In the genomic region with DNA sequence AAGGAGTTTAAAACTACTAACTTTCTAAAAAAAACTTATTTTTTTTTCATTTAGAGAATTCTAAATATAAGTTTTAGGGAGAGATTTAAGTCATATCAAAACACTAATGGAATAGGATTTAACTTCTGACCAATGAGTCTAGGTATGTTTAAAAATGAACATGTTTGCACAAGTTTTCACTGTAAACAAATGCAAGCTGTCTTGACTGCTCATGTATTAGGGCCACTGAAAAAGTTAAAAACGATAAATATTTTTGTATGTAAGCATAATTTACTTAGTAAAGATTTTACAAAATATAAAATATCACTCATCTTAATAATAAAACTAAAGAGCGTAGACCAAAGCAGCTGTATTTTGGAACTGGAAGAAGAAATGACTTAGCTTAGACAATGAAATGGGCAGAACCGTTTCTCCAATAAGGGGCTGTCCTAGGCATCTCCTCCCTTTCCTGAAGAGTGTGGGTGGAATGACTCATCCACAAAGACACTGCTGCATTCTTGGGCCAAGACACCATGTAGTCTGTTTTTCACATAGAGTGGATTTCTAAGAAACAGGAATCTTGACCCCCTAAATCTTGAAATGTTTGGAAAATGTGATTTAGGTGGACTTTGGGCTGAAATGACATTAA, we compare ENCODE assay signal across 9 cellular contexts.
DNase-seq lines count a peak whose midpoint lies in the region; ATAC-seq and TF ChIP-seq lines count a peak whose summit lies in the region.
"Had no signal": no experiment of that assay in that cellular context is flagged by ENCODE, and none has a peak within 500 bp of the region (broad histone marks: within the 10 kb centered on the region; RNA-seq: fewer than 3 reads in every experiment).

No MANE protein-coding gene starts in this region.

- H3K36me3 ChIP-seq in SJSA1 (no peaks in the 10 kb centered on the region), psoas muscle (ENCODE audit: insufficient read depth in 1 of 2, low read depth in 1 of 2) (no peaks in the 10 kb centered on the region)

- H3K4me3 ChIP-seq in SJSA1, result no peak overlapping the region
- no peak overlapping the region for H3K4me3 ChIP-seq in fibroblast of villous mesenchyme (ENCODE audit: low read depth, low read length)
- no peak overlapping the region for H3K4me3 ChIP-seq in psoas muscle

- WGBS in psoas muscle, 3 donors, result 51 to 67% (median 62%) methylated on average over 3 of the region's 3 CpGs

- H3K9me3 ChIP-seq in SJSA1 (replicated peaks), result no peaks in the 10 kb centered on the region
- H3K9me3 ChIP-seq in psoas muscle, result no peaks in the 10 kb centered on the region

- H3K4me1 ChIP-seq in SJSA1 (replicated peaks) (peaks cover 12% of the 10 kb centered on the region), psoas muscle (no peaks in the 10 kb centered on the region)

- DNase-seq in ELF-1 (ENCODE audit: low read depth, low spot score) (peak; percentile 11), SJSA1 (ENCODE audit: low read depth in 1 of 2, low spot score in 2 of 2) (peak; percentile 70 to 84), fibroblast of villous mesenchyme (ENCODE audit: low read depth) (peak; percentile 64), psoas muscle (no peak), erythroblast (lab: John Stamatoyannopoulos, UW) (no peak), SKM-1 treated with dmso at 0.1 percent for 144 hours (lab: John Stamatoyannopoulos, UW; ENCODE audit: unreplicated experiment) (no peak), GOT3 (lab: John Stamatoyannopoulos, UW) (no peak)

- H3K27me3 ChIP-seq in SJSA1 (replicated peaks) (no peaks in the 10 kb centered on the region), psoas muscle (ENCODE audit: insufficient read depth in 3 of 3, low read length in 2 of 3) (no peaks in the 10 kb centered on the region)

- TF ChIP-seq CTCF in fibroblast of villous mesenchyme (IDR thresholded peaks at IDR 0.05; ENCODE audit: insufficient read depth, low read depth, low read length) (no peak), psoas muscle (IDR thresholded peaks at IDR 0.05) (no peak)

- intact Hi-C loops in psoas muscle (cut with DNase I), result no loop called here

- H3K27ac ChIP-seq in SJSA1 (peak overlapping the region; percentile 54), psoas muscle (no peak overlapping the region)
- H3K27ac ChIP-seq: KMS-11 had no signal

- no peak for TF ChIP-seq POLR2A in erythroblast (IDR thresholded peaks at IDR 0.05; ENCODE audit: low read length)

- ATAC-seq in psoas muscle, result peak; percentile 56 to 74 (median 68)
- no peak for ATAC-seq in HG03378 (IDR thresholded peaks at IDR 0.05; ENCODE audit: unreplicated experiment)

Comparison
In these comparisons a context has a peak if more than half of its experiments do, and no peak if none do; other contexts are left out.
1. DNase-seq: peak in ELF-1 (single experiment), SJSA1 (2 of 2) and fibroblast of villous mesenchyme (single experiment); none in psoas muscle (0 of 2), erythroblast (0 of 2), SKM-1 treated with dmso at 0.1 percent for 144 hours (single experiment) and GOT3 (single experiment).